In the genomic region with DNA sequence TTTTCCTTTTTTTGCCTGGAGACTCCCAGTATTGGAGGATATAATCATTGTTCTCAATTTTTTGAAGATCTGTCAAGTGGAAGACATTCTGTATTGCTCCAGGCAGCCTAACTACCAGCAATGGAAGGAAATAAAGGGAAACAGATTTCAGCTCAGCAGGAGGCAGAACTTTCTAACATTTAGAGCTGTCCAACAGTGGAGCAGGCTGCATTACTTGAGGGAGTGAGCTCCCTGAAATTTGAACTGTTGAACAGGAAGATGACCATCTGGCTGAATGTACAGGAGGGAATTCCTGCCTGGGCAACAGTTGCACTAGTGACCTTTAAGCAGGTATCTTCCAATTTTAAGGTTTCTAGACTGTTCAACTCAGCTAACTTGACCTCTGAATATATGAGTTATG, we compare ENCODE assay signal across 10 cellular contexts. TPM values are rescaled to one million over a fixed set of nuclear protein-coding genes. Genes with fewer than 3 reads are reported as not detected.
DNase-seq lines count a peak whose midpoint lies in the region; ATAC-seq and TF ChIP-seq lines count a peak whose summit lies in the region.
"Had no signal": no experiment of that assay in that cellular context is flagged by ENCODE, and none has a peak within 500 bp of the region (broad histone marks: within the 10 kb centered on the region; RNA-seq: fewer than 3 reads in every experiment).

No MANE protein-coding gene starts in this region.

- no peaks in the 10 kb centered on the region for H3K27me3 ChIP-seq in Panc1 (ENCODE audit: control insufficient read depth, insufficient read depth, low read length)
- no peaks in the 10 kb centered on the region for H3K27me3 ChIP-seq in spleen (replicated peaks in 1 of 7)
- H3K27me3 ChIP-seq: body of pancreas had no signal

- H3K4me3 ChIP-seq in Panc1 (ENCODE audit: low read depth in 2 of 2, low read length in 2 of 2) (no peak overlapping the region), spleen (peak overlapping the region in 1 of 8 donors; percentile 89)

- POLR2A ChIA-PET in Panc1 (lab: Charles Lee) = no interaction called here

- no peaks in the 10 kb centered on the region for H3K27me3 Mint-ChIP-seq in activated T-cell treated with anti-CD3 and anti-CD28 coated beads, Interleukin-2, amount 50 U/mL, for 4 hours (ENCODE audit: low read depth)
- peaks cover 6% of the 10 kb centered on the region for H3K27me3 Mint-ChIP-seq in endothelial cell (ENCODE audit: unreplicated experiment)

- no peaks in the 10 kb centered on the region for H3K9me3 Mint-ChIP-seq in activated T-cell treated with anti-CD3 and anti-CD28 coated beads, Interleukin-2, amount 50 U/mL, for 4 hours
- H3K9me3 Mint-ChIP-seq in endothelial cell (ENCODE audit: unreplicated experiment) = no peaks in the 10 kb centered on the region

- no TSS peak for BruUV-seq in Panc1 (replicated peaks; lab: Mats Ljungman, UMichigan)

- CTCF ChIA-PET in Panc1 (lab: Charles Lee) = no interaction called here

- TF ChIP-seq CTCF in Panc1 (IDR thresholded peaks at IDR 0.05) (no peak), endothelial cell (IDR thresholded peaks at IDR 0.05; ENCODE audit: unreplicated experiment) (no peak), spleen (IDR thresholded peaks at IDR 0.05 in 8 of 11, conservative IDR thresholded peaks at IDR 0.05 in 3 of 11) (no peak)

- intact Hi-C loops in Panc1 (cut with micrococcal nuclease; ENCODE audit: unreplicated experiment) = no loop called here
- intact Hi-C loops in spleen (cut with DNase I; ENCODE audit: low total_unique reads) = no loop called here

- in situ Hi-C loops in Panc1 (cut with HindIII; ENCODE audit: low pct_unique_long_range_greater_than_20kb, low sequenced_read_pairs) = no loop called here

- H3K36me3 ChIP-seq in Panc1 (ENCODE audit: control insufficient read depth, insufficient read depth, low read length) (peaks cover 3% of the 10 kb centered on the region; the same call in 1 of the 2 replicates), spleen (peaks cover 0 to 22% (median 0%) of the 10 kb centered on the region in 6 donors)

- H3K9me3 ChIP-seq in Panc1 (ENCODE audit: control insufficient read depth, insufficient read depth, low read depth, low read length) (no peaks in the 10 kb centered on the region), spleen (peaks cover 0 to 10% (median 0%) of the 10 kb centered on the region in 8 donors)
- H3K9me3 ChIP-seq: body of pancreas had no signal

- DNase-seq in activated T-cell treated with anti-CD3 and anti-CD28 coated beads, Interleukin-2, amount 50 U/mL, for 4 hours = no peak
- DNase-seq in activated T-cell treated with anti-CD3 and anti-CD28 coated beads for 4 hours (no peak), Panc1 (ENCODE audit: low read depth, low spot score) (no peak), endothelial cell (ENCODE audit: low spot score) (no peak), spleen (no peak), inferior parietal cortex (ENCODE audit: extremely low spot score) (no peak), ecto neural progenitor cell (ENCODE audit: low spot score) (no peak)
- DNase-seq: NCI-H2029 had no signal

- peaks cover 32% of the 10 kb centered on the region for H3K4me1 Mint-ChIP-seq in activated T-cell treated with anti-CD3 and anti-CD28 coated beads, Interleukin-2, amount 50 U/mL, for 4 hours (ENCODE audit: low read depth)
- H3K4me1 Mint-ChIP-seq in endothelial cell (ENCODE audit: unreplicated experiment) = peaks cover 24% of the 10 kb centered on the region

- no peak for ATAC-seq in activated T-cell treated with anti-CD3 and anti-CD28 coated beads, Interleukin-2, amount 50 U/mL, for 4 hours
- ATAC-seq in Panc1 = no peak
- ATAC-seq in HG03280 (IDR thresholded peaks at IDR 0.05; ENCODE audit: unreplicated experiment) = no peak

- no peak for TF ChIP-seq POLR2A in spleen (IDR thresholded peaks at IDR 0.05)

- H3K27ac ChIP-seq in Panc1 (ENCODE audit: low read length) (peak overlapping the region; percentile 81), spleen (peak overlapping the region in 7 of 8 donors; percentile 91 to 98 (median 96))

- H3K27ac Mint-ChIP-seq in endothelial cell (ENCODE audit: unreplicated experiment) = peak overlapping the region; percentile 98

- peak overlapping the region; percentile 99 for H3K4me3 Mint-ChIP-seq in activated T-cell treated with anti-CD3 and anti-CD28 coated beads, Interleukin-2, amount 50 U/mL, for 4 hours
- peak overlapping the region; percentile 92 for H3K4me3 Mint-ChIP-seq in endothelial cell (ENCODE audit: unreplicated experiment)

- H3K36me3 Mint-ChIP-seq in activated T-cell treated with anti-CD3 and anti-CD28 coated beads, Interleukin-2, amount 50 U/mL, for 4 hours (ENCODE audit: insufficient read depth) = peaks cover 10% of the 10 kb centered on the region
- H3K36me3 Mint-ChIP-seq in endothelial cell (ENCODE audit: low read depth, unreplicated experiment) = peaks cover 15% of the 10 kb centered on the region

- peaks cover 11% of the 10 kb centered on the region for H3K4me1 ChIP-seq in Panc1 (ENCODE audit: control insufficient read depth, insufficient read depth, low read length)
- peaks cover 18 to 67% (median 40%) of the 10 kb centered on the region in 6 donors for H3K4me1 ChIP-seq in spleen

RNA-seq across cellular contexts. Expression of a gene that starts 1.1 kb away (rescaled TPM):
- total RNA-seq in activated T-cell treated with anti-CD3 and anti-CD28 coated beads, Interleukin-2, amount 50 U/mL, for 4 hours = 10 to 100 TPM; 42.0 to 45.4 (median 45.1) TPM
- total RNA-seq in Panc1 (2021; ENCODE audit: unreplicated experiment) (48.6 TPM), endothelial cell (ENCODE audit: unreplicated experiment) (37.9 TPM), spleen (10 to 100 TPM; 60.3 to 79.3 (median 64.1) TPM)
- 21.5 TPM for polyA plus RNA-seq in Panc1 (2012; ENCODE audit: insufficient read length)
- 1 to 10 TPM; 4.9 to 8.2 (median 5.2) TPM for polyA plus RNA-seq in spleen

RNA-seq across cellular contexts. Expression of a gene that starts 19.4 kb away (rescaled TPM):
- total RNA-seq in activated T-cell treated with anti-CD3 and anti-CD28 coated beads, Interleukin-2, amount 50 U/mL, for 4 hours = 100 to 1,000 TPM; 303 to 366 (median 310) TPM
- 281 TPM for total RNA-seq in Panc1 (2021; ENCODE audit: unreplicated experiment)
- 225 TPM for polyA plus RNA-seq in Panc1 (2012; ENCODE audit: insufficient read length)
- total RNA-seq in endothelial cell (ENCODE audit: unreplicated experiment) = 260 TPM
- total RNA-seq in spleen = 100 to 1,000 TPM in 6 of 7 donors, 10 to 100 TPM in 1; 88.3 to 190 (median 139) TPM
- polyA plus RNA-seq in spleen = 10 to 100 TPM; 30.0 to 65.2 (median 49.6) TPM
